ENCODE assay signal across 33 cellular contexts in the genomic region with DNA sequence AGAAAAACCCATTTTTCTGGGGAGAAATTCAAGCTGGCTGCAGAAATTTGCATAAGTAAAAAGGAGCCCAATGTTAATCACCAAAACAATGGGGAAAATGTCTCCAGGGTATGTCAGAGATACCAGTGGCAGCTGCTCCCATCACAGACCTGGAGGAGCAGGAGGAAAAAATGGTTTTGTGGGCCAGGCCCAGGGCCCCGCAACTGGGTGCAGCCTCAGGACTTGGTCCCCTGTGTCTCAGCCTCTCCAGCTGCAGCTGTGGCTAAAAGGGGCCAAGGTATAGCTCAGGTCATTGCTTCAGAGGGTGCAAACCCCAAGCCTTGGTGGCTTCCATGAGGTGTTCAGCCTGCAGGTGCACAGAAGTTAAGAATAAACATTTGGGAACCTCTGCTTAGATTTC.
"Had no signal": no experiment of that assay in that cellular context is flagged by ENCODE, and none has a peak within 500 bp of the region (broad histone marks: within the 10 kb centered on the region; RNA-seq: fewer than 3 reads in every experiment).

No MANE protein-coding gene starts in this region.

- H3K9me3 ChIP-seq: adrenal gland, ascending aorta had no signal

- H3K4me3 ChIP-seq: adrenal gland, ascending aorta, body of pancreas, breast epithelium, cardiac muscle cell had no signal

- H3K27me3 ChIP-seq: adrenal gland, ascending aorta, body of pancreas, brain microvascular endothelial cell, breast epithelium, cardiac muscle cell had no signal

- H3K4me1 ChIP-seq: adrenal gland, ascending aorta, body of pancreas, breast epithelium had no signal

- FAIRE-seq: astrocyte, bronchial epithelial cell had no signal

- ATAC-seq: activated naive CD4-positive, alpha-beta T cell treated with anti-CD3 and anti-CD28 coated beads, Interleukin-2, amount 50 U/mL, for 72 hours; activated naive CD8-positive, alpha-beta T cell treated with anti-CD3 and anti-CD28 coated beads, Interleukin-2, amount 50 U/mL, for 24 hours; activated T-cell treated with anti-CD3 and anti-CD28 coated beads, Interleukin-2, amount 50 U/mL, for 4 hours; activated T-cell treated with anti-CD3 and anti-CD28 coated beads, Interleukin-2, amount 50 U/mL, for 72 hours; activated T-helper 17 cell treated with anti-CD3 and anti-CD28 coated beads, Interleukin-2, amount 50 U/mL, for 72 hours; body of pancreas had no signal

- DNase-seq: activated effector memory CD4-positive, alpha-beta T cell treated with anti-CD3 and anti-CD28 coated beads, Interleukin-2, amount 50 U/mL, for 16 hours; activated effector memory CD4-positive, alpha-beta T cell treated with Interleukin-2 at 50 U/mL for 16 hours; activated gamma-delta T cell; activated gamma-delta T cell treated with Interleukin-2 at 50 U/mL for 16 hours; activated naive CD4-positive, alpha-beta T cell; activated naive CD4-positive, alpha-beta T cell treated with anti-CD3 and anti-CD28 coated beads for 36 hours; activated naive CD4-positive, alpha-beta T cell treated with anti-CD3 and anti-CD28 coated beads, Interleukin-2, amount 10 ng/mL, durations not matched to agents 7 days and 5 days; activated naive CD4-positive, alpha-beta T cell treated with anti-CD3 and anti-CD28 coated beads, Interleukin-2, amount 50 U/mL, for 16 hours; activated naive CD4-positive, alpha-beta T cell treated with Interleukin-2 at 50 U/mL for 16 hours; activated naive CD8-positive, alpha-beta T cell treated with anti-CD3 and anti-CD28 coated beads for 36 hours; activated naive CD8-positive, alpha-beta T cell treated with anti-CD3 and anti-CD28 coated beads, Interleukin-2, amount 10 ng/mL, durations not matched to agents 7 days and 5 days; activated naive CD8-positive, alpha-beta T cell treated with anti-CD3 and anti-CD28 coated beads, Interleukin-2, amount 50 U/mL, for 24 hours; activated T-cell treated with anti-CD3 and anti-CD28 coated beads, Interleukin-2, amount 50 U/mL, for 24 hours; activated T-cell treated with anti-CD3 and anti-CD28 coated beads, Interleukin-2, amount 50 U/mL, for 4 hours; activated T-cell treated with anti-CD3 and anti-CD28 coated beads, Interleukin-2, amount 50 U/mL, for 48 hours; activated T-cell treated with anti-CD3 and anti-CD28 coated beads, Interleukin-2, amount 50 U/mL, for 72 hours; adrenal gland; amniotic stem cell; amygdala; anterior cingulate cortex; aorta; body of pancreas; brain microvascular endothelial cell; caudate nucleus; central memory CD4-positive, alpha-beta T cell; cerebellar nuclear complex had no signal

- H3K27ac ChIP-seq: adrenal gland, ascending aorta, body of pancreas, brain microvascular endothelial cell, breast epithelium, cardiac muscle cell had no signal

- H3K36me3 ChIP-seq: adrenal gland, ascending aorta, brain microvascular endothelial cell, breast epithelium, cardiac muscle cell had no signal
